In genomic region chr14:104678346-104678745, GRCh38 we compare ENCODE assay signal across 8 cellular contexts. TPM values are rescaled to one million over a fixed set of nuclear protein-coding genes. Genes with fewer than 3 reads are reported as not detected.
DNase-seq lines count a peak whose midpoint lies in the region; ATAC-seq and TF ChIP-seq lines count a peak whose summit lies in the region.

No MANE protein-coding gene starts in this region.

- H3K36me3 ChIP-seq in ascending aorta (no peaks in the 10 kb centered on the region), thoracic aorta (no peaks in the 10 kb centered on the region)

- no peaks in the 10 kb centered on the region for H3K27me3 ChIP-seq in ascending aorta
- H3K27me3 ChIP-seq in layer of hippocampus (ENCODE audit: control insufficient read depth, insufficient read depth, low read length): no peaks in the 10 kb centered on the region
- no peaks in the 10 kb centered on the region for H3K27me3 ChIP-seq in thoracic aorta (replicated peaks; ENCODE audit: insufficient read depth)

- H3K4me3 ChIP-seq in GM12865 (ENCODE audit: low read depth, low read length) (peak overlapping the region; percentile 76), ascending aorta (peak overlapping the region; percentile 53 to 67), thoracic aorta (peak overlapping the region; percentile 79)

- peaks cover 2% of the 10 kb centered on the region for H3K27me3 Mint-ChIP-seq in IgD-negative memory B cell

- ATAC-seq in thoracic aorta (ENCODE audit: insufficient number of reproducible peaks, low FRiP score, low read depth): no peak

- intact Hi-C loops in ascending aorta (cut with DNase I): loop anchor here (10.0 kb wide), 1 partner anchor 566 kb away; the partner anchor contains the start of gene BTBD6

- H3K9me3 ChIP-seq in ascending aorta: no peaks in the 10 kb centered on the region
- H3K9me3 ChIP-seq in thoracic aorta: no peaks in the 10 kb centered on the region

- DNase-seq in GM12865 (ENCODE audit: low read depth) (no peak), ascending aorta (ENCODE audit: low spot score in 2 of 2) (no peak), thoracic aorta (ENCODE audit: low spot score) (no peak), epidermal melanocyte (ENCODE audit: insufficient read length, low spot score) (no peak)
- no peak for DNase-seq in stimulated activated CD4-positive, alpha-beta T cell treated with anti-CD3 and anti-CD28 coated beads, Interleukin-4, amount 100 ng/mL, for 1 hour
- DNase-seq in activated CD8-positive, alpha-beta memory T cell treated with anti-CD3 and anti-CD28 coated beads for 24 hours: no peak

- peak overlapping the region in 2 of 3 donors; percentile 22 to 27 for H3K27ac Mint-ChIP-seq in IgD-negative memory B cell

- H3K4me1 ChIP-seq in ascending aorta: peaks cover 45 to 52% of the 10 kb centered on the region in 2 donors
- peaks cover 42 to 59% of the 10 kb centered on the region in 2 donors for H3K4me1 ChIP-seq in thoracic aorta (ENCODE audit: control insufficient read depth in 1 of 2, low read depth in 2 of 2)

- TF ChIP-seq CTCF in GM12865 (IDR thresholded peaks at IDR 0.05; ENCODE audit: insufficient read depth, low read depth, low read length, missing control alignments) (no peak), ascending aorta (IDR thresholded peaks at IDR 0.05) (no peak), thoracic aorta (IDR thresholded peaks at IDR 0.05) (no peak)

- peak overlapping the region; percentile 88 to 89 for H3K27ac ChIP-seq in ascending aorta
- peak overlapping the region; percentile 99 for H3K27ac ChIP-seq in layer of hippocampus (ENCODE audit: low read depth, low read length)
- peak overlapping the region; percentile 82 to 87 for H3K27ac ChIP-seq in thoracic aorta

- H3K9me3 Mint-ChIP-seq in IgD-negative memory B cell: peaks cover 0 to 7% (median 3%) of the 10 kb centered on the region in 3 donors

- H3K4me3 Mint-ChIP-seq in IgD-negative memory B cell: peak overlapping the region; percentile 73 to 92 (median 84)

- no peaks in the 10 kb centered on the region for H3K36me3 Mint-ChIP-seq in IgD-negative memory B cell

- peaks cover 11 to 18% (median 15%) of the 10 kb centered on the region in 3 donors for H3K4me1 Mint-ChIP-seq in IgD-negative memory B cell

RNA-seq across cellular contexts. Expression of gene INF2, which starts 11.1 kb away (rescaled TPM):
- 10.8 TPM for polyA plus RNA-seq in IgD-negative memory B cell
- total RNA-seq in ascending aorta (249 TPM), thoracic aorta (100 to 1,000 TPM; 124 to 162 TPM)

RNA-seq across cellular contexts. Expression of gene ADSS1, which starts 45.7 kb away (rescaled TPM):
- polyA plus RNA-seq in IgD-negative memory B cell: not detected
- total RNA-seq in ascending aorta (30.2 TPM), thoracic aorta (10 to 100 TPM; 30.8 to 87.3 TPM)
